In genomic region chr2:129724021-129724757, GRCh38 we compare ENCODE assay signal across 25 cellular contexts.
"Had no signal": no experiment of that assay in that cellular context is flagged by ENCODE, and none has a peak within 500 bp of the region (broad histone marks: within the 10 kb centered on the region; RNA-seq: fewer than 3 reads in every experiment).

No MANE protein-coding gene starts in this region.

- ATAC-seq: heart left ventricle, natural killer cell, right cardiac atrium, sciatic nerve had no signal

- H3K27ac ChIP-seq: heart left ventricle, left ventricle myocardium inferior, neutrophil, ovary, prostate gland, skin epidermis, suprapubic skin, thoracic aorta, tibial artery, upper lobe of left lung, vagina had no signal

- H3K4me1 ChIP-seq: heart left ventricle, left ventricle myocardium inferior, prostate gland, suprapubic skin, tibial artery, upper lobe of left lung, vagina had no signal

- H3K4me3 Mint-ChIP-seq: mesothelial cell of epicardium, naive B cell, natural killer cell had no signal

- H3K27ac Mint-ChIP-seq: mesothelial cell of epicardium, naive B cell, natural killer cell had no signal

- H3K36me3 Mint-ChIP-seq: mesothelial cell of epicardium, naive B cell, natural killer cell had no signal

- H3K9me3 Mint-ChIP-seq: mesothelial cell of epicardium, natural killer cell had no signal

- H3K27me3 ChIP-seq: ovary, tibial artery, upper lobe of left lung, vagina had no signal

- H3K4me3 ChIP-seq: heart left ventricle, left ventricle myocardium inferior, lung, ovary, prostate gland, skin epidermis, suprapubic skin, thoracic aorta, tibial artery, upper lobe of left lung, vagina had no signal

- H3K36me3 ChIP-seq: heart left ventricle, left ventricle myocardium inferior, neutrophil, ovary, prostate gland, suprapubic skin, thoracic aorta, tibial artery, upper lobe of left lung, vagina had no signal

- H3K4me1 Mint-ChIP-seq: naive B cell, natural killer cell had no signal

- H3K9me3 ChIP-seq: heart left ventricle, left ventricle myocardium inferior, neutrophil, ovary, prostate gland, suprapubic skin, thoracic aorta, tibial artery, upper lobe of left lung, vagina had no signal

- DNase-seq: heart left ventricle; islet precursor cell; left ventricle myocardium inferior; mesendoderm; naive B cell; natural killer cell; occipital lobe; ovary; right cardiac atrium; stimulated activated CD4-positive, alpha-beta T cell treated with anti-CD3 and anti-CD28 coated beads, Interleukin-12 subunit alpha, Interleukin-12 subunit beta, amount 100 ng/mL, for 4 hours; stimulated activated CD4-positive, alpha-beta T cell treated with anti-CD3 and anti-CD28 coated beads, Interleukin-15, amount 100 ng/mL, for 24 hours; stimulated activated CD4-positive, alpha-beta T cell treated with anti-CD3 and anti-CD28 coated beads, Interleukin-2, amount 100 ng/mL, for 24 hours; stimulated activated CD4-positive, alpha-beta T cell treated with anti-CD3 and anti-CD28 coated beads, Interleukin-4, amount 100 ng/mL, for 1 hour; stimulated activated naive CD4-positive, alpha-beta T cell treated with Interleukin-2 at 50 U/mL for 16 hours; tibial artery; upper lobe of left lung had no signal
